25 cellular contexts compared by ENCODE assay signal in the genomic region with DNA sequence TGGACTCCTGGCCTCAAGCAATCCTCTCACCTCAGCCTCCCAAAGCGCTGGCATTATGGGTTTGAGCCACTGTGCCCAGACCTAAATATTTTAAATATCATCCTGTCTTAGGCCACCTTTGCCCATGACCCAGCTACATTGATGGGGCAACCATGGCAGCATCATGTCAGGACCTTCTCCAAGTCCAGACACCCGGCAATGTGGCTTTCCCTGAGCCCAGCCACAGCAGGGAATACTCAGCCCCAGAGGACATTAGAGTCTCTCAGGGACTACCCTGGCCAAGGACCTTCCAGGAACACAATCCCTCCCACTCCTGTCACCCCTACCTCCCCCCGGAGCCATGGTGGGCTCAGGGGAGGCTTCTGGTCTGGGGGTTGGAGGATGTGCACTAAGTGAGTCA.
DNase-seq lines count a peak whose midpoint lies in the region; ATAC-seq, FAIRE-seq and TF ChIP-seq lines count a peak whose summit lies in the region.
"Had no signal": no experiment of that assay in that cellular context is flagged by ENCODE, and none has a peak within 500 bp of the region (broad histone marks: within the 10 kb centered on the region; RNA-seq: fewer than 3 reads in every experiment).

No MANE protein-coding gene starts in this region.

- no peaks in the 10 kb centered on the region for H3K9me3 Mint-ChIP-seq in natural killer cell treated with Interleukin-12 subunit alpha and Interleukin-12 subunit beta and Interleukin-15 and Interleukin-18, amount 100 ng/mL, for 72 hours
- H3K9me3 Mint-ChIP-seq in natural killer cell, result no peaks in the 10 kb centered on the region
- no peaks in the 10 kb centered on the region for H3K9me3 Mint-ChIP-seq in osteocyte (ENCODE audit: unreplicated experiment)
- H3K9me3 Mint-ChIP-seq: CD4-positive, alpha-beta memory T cell; H9; IgD-negative memory B cell had no signal

- no peak overlapping the region for H3K4me3 ChIP-seq in kidney (ENCODE audit: low read length in 2 of 2)
- H3K4me3 ChIP-seq: MG63 had no signal

- ATAC-seq in natural killer cell treated with Interleukin-12 subunit alpha and Interleukin-12 subunit beta and Interleukin-15 and Interleukin-18, amount 100 ng/mL, for 72 hours, result no peak
- ATAC-seq in natural killer cell (no peak), HG03439 (IDR thresholded peaks at IDR 0.05; ENCODE audit: unreplicated experiment) (no peak)

- TF ChIP-seq CTCF in natural killer cell (IDR thresholded peaks at IDR 0.05) (no peak), kidney (IDR thresholded peaks at IDR 0.05; ENCODE audit: borderline replicate concordance, extremely low read depth, insufficient read depth) (no peak), osteocyte (IDR thresholded peaks at IDR 0.05) (no peak)

- H3K4me1 Mint-ChIP-seq in natural killer cell treated with Interleukin-12 subunit alpha and Interleukin-12 subunit beta and Interleukin-15 and Interleukin-18, amount 100 ng/mL, for 72 hours (ENCODE audit: low read depth in 2 of 2), result peaks cover 25% of the 10 kb centered on the region in 2 donors
- H3K4me1 Mint-ChIP-seq in natural killer cell (peaks cover 21 to 24% of the 10 kb centered on the region in 2 donors), osteocyte (ENCODE audit: unreplicated experiment) (peaks cover 48% of the 10 kb centered on the region)

- peak overlapping the region; percentile 26 to 86 for H3K27ac Mint-ChIP-seq in natural killer cell treated with Interleukin-12 subunit alpha and Interleukin-12 subunit beta and Interleukin-15 and Interleukin-18, amount 100 ng/mL, for 72 hours
- H3K27ac Mint-ChIP-seq in natural killer cell, result no peak overlapping the region
- H3K27ac Mint-ChIP-seq in osteocyte (ENCODE audit: unreplicated experiment), result peak overlapping the region; percentile 35
- H3K27ac Mint-ChIP-seq: IgD-negative memory B cell had no signal

- H3K27me3 Mint-ChIP-seq in natural killer cell treated with Interleukin-12 subunit alpha and Interleukin-12 subunit beta and Interleukin-15 and Interleukin-18, amount 100 ng/mL, for 72 hours, result no peaks in the 10 kb centered on the region
- peaks cover 0 to 3% of the 10 kb centered on the region in 2 donors for H3K27me3 Mint-ChIP-seq in natural killer cell (ENCODE audit: low read depth in 2 of 2)
- no peaks in the 10 kb centered on the region for H3K27me3 Mint-ChIP-seq in osteocyte (ENCODE audit: unreplicated experiment)

- peaks cover 0 to 6% of the 10 kb centered on the region in 2 donors for H3K4me1 ChIP-seq in kidney (ENCODE audit: control insufficient read depth in 1 of 2, insufficient read depth in 1 of 2, low read depth in 1 of 2, low read length in 2 of 2)
- H3K4me1 ChIP-seq: BE2C had no signal

- no peak for FAIRE-seq in kidney (lab: Jason Lieb, UNC)
- FAIRE-seq: GM12891, GM19239 had no signal

- no peak overlapping the region for H3K4me3 Mint-ChIP-seq in natural killer cell treated with Interleukin-12 subunit alpha and Interleukin-12 subunit beta and Interleukin-15 and Interleukin-18, amount 100 ng/mL, for 72 hours
- no peak overlapping the region for H3K4me3 Mint-ChIP-seq in natural killer cell
- H3K4me3 Mint-ChIP-seq in osteocyte (ENCODE audit: unreplicated experiment), result no peak overlapping the region
- H3K4me3 Mint-ChIP-seq: CD4-positive, alpha-beta memory T cell; IgD-negative memory B cell had no signal

- peak; percentile 44 for DNase-seq in natural killer cell treated with Interleukin-12 subunit alpha and Interleukin-12 subunit beta and Interleukin-15 and Interleukin-18, amount 100 ng/mL, for 72 hours (ENCODE audit: low spot score)
- no peak for DNase-seq in natural killer cell
- peak; percentile 44 for DNase-seq in kidney
- no peak for DNase-seq in osteocyte (ENCODE audit: extremely low spot score, unreplicated experiment)
- DNase-seq in effector CD4-positive, alpha-beta T cell, result no peak
- DNase-seq in stimulated activated CD8-positive, alpha-beta memory T cell treated with anti-CD3 and anti-CD28 coated beads, Interleukin-4, amount 100 ng/mL, for 48 hours, result no peak
- no peak for DNase-seq in islet precursor cell
- DNase-seq: BE2C; CD4-positive, alpha-beta memory T cell; H9; Kasumi-1; MG63; NCI-H1048; NCI-H1436 treated with DMSO at 0.1 percent for 48 hours; NCI-H2029; NCI-H2171 treated with DMSO at 0.1 percent for 48 hours; NCI-H510A; NCI-H748 treated with DMSO at 0.1 percent for 48 hours; NK-92 treated with Interleukin-12 subunit alpha and Interleukin-12 subunit beta, amount 100 ng/mL, for 24 hours; SIG-M5 had no signal

- intact Hi-C loops in natural killer cell (cut with micrococcal nuclease) (no loop called here), kidney (cut with DNase I) (no loop called here)

- H3K9me3 ChIP-seq in kidney (ENCODE audit: control insufficient read depth in 1 of 2, low read length in 2 of 2), result no peaks in the 10 kb centered on the region
- H3K9me3 ChIP-seq: BE2C, MG63 had no signal

- no peaks in the 10 kb centered on the region for H3K36me3 ChIP-seq in kidney (ENCODE audit: control insufficient read depth in 1 of 2, insufficient read depth in 2 of 2, low read length in 2 of 2)
- H3K36me3 ChIP-seq: BE2C, MG63 had no signal

- peak overlapping the region in 1 of 2 donors; percentile 22 for H3K9ac ChIP-seq in kidney (ENCODE audit: low read length in 2 of 2)

- no peaks in the 10 kb centered on the region for H3K36me3 Mint-ChIP-seq in natural killer cell treated with Interleukin-12 subunit alpha and Interleukin-12 subunit beta and Interleukin-15 and Interleukin-18, amount 100 ng/mL, for 72 hours
- H3K36me3 Mint-ChIP-seq in natural killer cell, result no peaks in the 10 kb centered on the region
- peaks cover 3% of the 10 kb centered on the region for H3K36me3 Mint-ChIP-seq in osteocyte (ENCODE audit: unreplicated experiment)
- H3K36me3 Mint-ChIP-seq: CD4-positive, alpha-beta memory T cell; IgD-negative memory B cell had no signal

- no peak overlapping the region for H3K27ac ChIP-seq in kidney (ENCODE audit: low read depth in 2 of 2, low read length in 2 of 2)
- H3K27ac ChIP-seq: HL-60 had no signal

Comparison
In these comparisons a context has a peak if more than half of its experiments do, and no peak if none do; other contexts are left out.
1. DNase-seq: peak in natural killer cell treated with Interleukin-12 subunit alpha and Interleukin-12 subunit beta and Interleukin-15 and Interleukin-18, amount 100 ng/mL, for 72 hours (single experiment) and kidney (single experiment); none in natural killer cell (single experiment), osteocyte (single experiment), effector CD4-positive, alpha-beta T cell (single experiment), stimulated activated CD8-positive, alpha-beta memory T cell treated with anti-CD3 and anti-CD28 coated beads, Interleukin-4, amount 100 ng/mL, for 48 hours (single experiment) and islet precursor cell (single experiment).
2. H3K27ac Mint-ChIP-seq: peak in natural killer cell treated with Interleukin-12 subunit alpha and Interleukin-12 subunit beta and Interleukin-15 and Interleukin-18, amount 100 ng/mL, for 72 hours (2 of 2) and osteocyte (single experiment); none in natural killer cell (0 of 2).